36 cellular contexts compared by ENCODE assay signal in genomic region chrX:68892134-68892533, GRCh38.
"Had no signal": no experiment of that assay in that cellular context is flagged by ENCODE, and none has a peak within 500 bp of the region (broad histone marks: within the 10 kb centered on the region; RNA-seq: fewer than 3 reads in every experiment).

No MANE protein-coding gene starts in this region.

- H3K27me3 Mint-ChIP-seq: activated CD4-positive, alpha-beta memory T cell treated with anti-CD3 and anti-CD28 coated beads, Interleukin-2, amount 10 ng/mL, durations not matched to agents 7 days and 5 days; activated CD4-positive, alpha-beta T cell treated with anti-CD3 and anti-CD28 coated beads for 36 hours; activated CD4-positive, alpha-beta T cell treated with anti-CD3 and anti-CD28 coated beads, Interleukin-2, amount 10 ng/mL, durations not matched to agents 7 days and 5 days; activated naive CD4-positive, alpha-beta T cell treated with anti-CD3 and anti-CD28 coated beads, Interleukin-2, amount 50 U/mL, for 24 hours; activated naive CD8-positive, alpha-beta T cell; activated naive CD8-positive, alpha-beta T cell treated with anti-CD3 and anti-CD28 coated beads, Interleukin-2, amount 10 ng/mL, durations not matched to agents 7 days and 5 days; activated naive CD8-positive, alpha-beta T cell treated with anti-CD3 and anti-CD28 coated beads, Interleukin-2, amount 50 U/mL, for 24 hours had no signal

- H3K36me3 Mint-ChIP-seq: activated CD8-positive, alpha-beta memory T cell treated with anti-CD3 and anti-CD28 coated beads, Interleukin-2, amount 10 ng/mL, durations not matched to agents 7 days and 5 days; activated naive CD4-positive, alpha-beta T cell treated with anti-CD3 and anti-CD28 coated beads, Interleukin-2, amount 10 ng/mL, durations not matched to agents 7 days and 5 days; activated naive CD4-positive, alpha-beta T cell treated with anti-CD3 and anti-CD28 coated beads, Interleukin-2, amount 50 U/mL, for 24 hours; activated naive CD8-positive, alpha-beta T cell; activated naive CD8-positive, alpha-beta T cell treated with anti-CD3 and anti-CD28 coated beads, Interleukin-2, amount 10 ng/mL, durations not matched to agents 7 days and 5 days; WTC11 had no signal

- H3K27ac ChIP-seq: ascending aorta, brain microvascular endothelial cell, breast epithelium, WERI-Rb-1 had no signal

- H3K36me3 ChIP-seq: ascending aorta, brain microvascular endothelial cell, breast epithelium, WERI-Rb-1 had no signal

- H3K4me3 ChIP-seq: ascending aorta, breast epithelium had no signal

- H3K9me3 ChIP-seq: ascending aorta, breast epithelium had no signal

- H3K4me3 Mint-ChIP-seq: activated CD4-positive, alpha-beta memory T cell treated with anti-CD3 and anti-CD28 coated beads, Interleukin-2, amount 10 ng/mL, durations not matched to agents 7 days and 5 days; activated CD4-positive, alpha-beta T cell treated with anti-CD3 and anti-CD28 coated beads for 36 hours; activated CD4-positive, alpha-beta T cell treated with anti-CD3 and anti-CD28 coated beads, Interleukin-2, amount 10 ng/mL, durations not matched to agents 7 days and 5 days; activated CD8-positive, alpha-beta memory T cell treated with anti-CD3 and anti-CD28 coated beads, Interleukin-2, amount 10 ng/mL, durations not matched to agents 7 days and 5 days; activated CD8-positive, alpha-beta T cell treated with anti-CD3 and anti-CD28 coated beads, Interleukin-2, amount 10 ng/mL, durations not matched to agents 7 days and 5 days; activated naive CD4-positive, alpha-beta T cell treated with anti-CD3 and anti-CD28 coated beads, Interleukin-2, amount 10 ng/mL, durations not matched to agents 7 days and 5 days; activated naive CD4-positive, alpha-beta T cell treated with anti-CD3 and anti-CD28 coated beads, Interleukin-2, amount 50 U/mL, for 24 hours; activated naive CD8-positive, alpha-beta T cell; activated naive CD8-positive, alpha-beta T cell treated with anti-CD3 and anti-CD28 coated beads, Interleukin-2, amount 10 ng/mL, durations not matched to agents 7 days and 5 days; activated naive CD8-positive, alpha-beta T cell treated with anti-CD3 and anti-CD28 coated beads, Interleukin-2, amount 50 U/mL, for 24 hours; activated T-cell treated with anti-CD3 and anti-CD28 coated beads, Interleukin-2, amount 50 U/mL, for 24 hours; T-helper 1 cell treated with Interleukin-12 subunit alpha and Interleukin-12 subunit beta and Interleukin-4 antibody, amounts not matched to agents 30 μg/mL and 1 μg/mL, for 36 hours; T-helper 2 cell treated with Interferon-gamma antibody and Interleukin-4, amounts not matched to agents 5 μg/mL and 100 μg/mL, for 36 hours; WTC11 had no signal

- H3K4me1 ChIP-seq: breast epithelium had no signal

- H3K9me3 Mint-ChIP-seq: activated CD4-positive, alpha-beta memory T cell treated with anti-CD3 and anti-CD28 coated beads, Interleukin-2, amount 10 ng/mL, durations not matched to agents 7 days and 5 days; activated CD4-positive, alpha-beta T cell treated with anti-CD3 and anti-CD28 coated beads, Interleukin-2, amount 10 ng/mL, durations not matched to agents 7 days and 5 days; activated naive CD4-positive, alpha-beta T cell treated with anti-CD3 and anti-CD28 coated beads, Interleukin-2, amount 10 ng/mL, durations not matched to agents 7 days and 5 days; activated naive CD4-positive, alpha-beta T cell treated with anti-CD3 and anti-CD28 coated beads, Interleukin-2, amount 50 U/mL, for 24 hours; activated naive CD8-positive, alpha-beta T cell treated with anti-CD3 and anti-CD28 coated beads, Interleukin-2, amount 10 ng/mL, durations not matched to agents 7 days and 5 days; activated naive CD8-positive, alpha-beta T cell treated with anti-CD3 and anti-CD28 coated beads, Interleukin-2, amount 50 U/mL, for 24 hours; activated T-cell treated with anti-CD3 and anti-CD28 coated beads, Interleukin-2, amount 50 U/mL, for 24 hours; activated T-helper 2 cell treated with anti-CD3 and anti-CD28 coated beads, Interferon-gamma antibody, Interleukin-2, Interleukin-4, amounts not matched to agents 10 μg/mL and 5 μg/mL and 100 μg/mL, durations not matched to agents 14 hours and 24 hours and 36 hours; T-helper 1 cell treated with Interleukin-12 subunit alpha and Interleukin-12 subunit beta and Interleukin-4 antibody, amounts not matched to agents 30 μg/mL and 1 μg/mL, for 36 hours; T-helper 2 cell treated with Interferon-gamma antibody and Interleukin-4, amounts not matched to agents 5 μg/mL and 100 μg/mL, for 36 hours; WTC11 had no signal

- H3K27ac Mint-ChIP-seq: activated CD4-positive, alpha-beta memory T cell treated with anti-CD3 and anti-CD28 coated beads, Interleukin-2, amount 10 ng/mL, durations not matched to agents 7 days and 5 days; activated CD4-positive, alpha-beta T cell treated with anti-CD3 and anti-CD28 coated beads for 36 hours; activated CD4-positive, alpha-beta T cell treated with anti-CD3 and anti-CD28 coated beads, Interleukin-2, amount 10 ng/mL, durations not matched to agents 7 days and 5 days; activated CD8-positive, alpha-beta memory T cell treated with anti-CD3 and anti-CD28 coated beads, Interleukin-2, amount 10 ng/mL, durations not matched to agents 7 days and 5 days; activated CD8-positive, alpha-beta T cell treated with anti-CD3 and anti-CD28 coated beads, Interleukin-2, amount 10 ng/mL, durations not matched to agents 7 days and 5 days; activated naive CD4-positive, alpha-beta T cell treated with anti-CD3 and anti-CD28 coated beads, Interleukin-2, amount 10 ng/mL, durations not matched to agents 7 days and 5 days; activated naive CD4-positive, alpha-beta T cell treated with anti-CD3 and anti-CD28 coated beads, Interleukin-2, amount 50 U/mL, for 24 hours; activated naive CD8-positive, alpha-beta T cell; activated naive CD8-positive, alpha-beta T cell treated with anti-CD3 and anti-CD28 coated beads, Interleukin-2, amount 10 ng/mL, durations not matched to agents 7 days and 5 days; activated naive CD8-positive, alpha-beta T cell treated with anti-CD3 and anti-CD28 coated beads, Interleukin-2, amount 50 U/mL, for 24 hours; activated T-cell treated with anti-CD3 and anti-CD28 coated beads, Interleukin-2, amount 50 U/mL, for 24 hours; activated T-helper 2 cell treated with anti-CD3 and anti-CD28 coated beads, Interferon-gamma antibody, Interleukin-2, Interleukin-4, amounts not matched to agents 10 μg/mL and 5 μg/mL and 100 μg/mL, durations not matched to agents 14 hours and 24 hours and 36 hours; T-helper 1 cell treated with Interleukin-12 subunit alpha and Interleukin-12 subunit beta and Interleukin-4 antibody, amounts not matched to agents 30 μg/mL and 1 μg/mL, for 36 hours; T-helper 2 cell treated with Interferon-gamma antibody and Interleukin-4, amounts not matched to agents 5 μg/mL and 100 μg/mL, for 36 hours; WTC11 had no signal

- H3K27me3 ChIP-seq: ascending aorta had no signal

- H3K4me1 Mint-ChIP-seq: activated CD8-positive, alpha-beta memory T cell treated with anti-CD3 and anti-CD28 coated beads, Interleukin-2, amount 10 ng/mL, durations not matched to agents 7 days and 5 days; activated naive CD4-positive, alpha-beta T cell treated with anti-CD3 and anti-CD28 coated beads, Interleukin-2, amount 50 U/mL, for 24 hours; activated naive CD8-positive, alpha-beta T cell treated with anti-CD3 and anti-CD28 coated beads, Interleukin-2, amount 10 ng/mL, durations not matched to agents 7 days and 5 days had no signal

- DNase-seq: activated CD4-positive, alpha-beta memory T cell treated with anti-CD3 and anti-CD28 coated beads, Interleukin-2, amount 10 ng/mL, durations not matched to agents 7 days and 5 days; activated CD4-positive, alpha-beta T cell treated with anti-CD3 and anti-CD28 coated beads for 1 hour; activated CD4-positive, alpha-beta T cell treated with anti-CD3 and anti-CD28 coated beads for 36 hours; activated CD4-positive, alpha-beta T cell treated with anti-CD3 and anti-CD28 coated beads for 48 hours; activated CD4-positive, alpha-beta T cell treated with anti-CD3 and anti-CD28 coated beads, Interleukin-2, amount 10 ng/mL, durations not matched to agents 7 days and 5 days; activated CD4-positive, alpha-beta T cell treated with anti-CD3 and anti-CD28 coated beads, Interleukin-2, amount 50 U/mL, for 48 hours; activated CD4-positive, CD25-positive, alpha-beta regulatory T cell; activated CD8-positive, alpha-beta memory T cell treated with anti-CD3 and anti-CD28 coated beads for 24 hours; activated CD8-positive, alpha-beta memory T cell treated with anti-CD3 and anti-CD28 coated beads, Interleukin-2, amount 10 ng/mL, durations not matched to agents 7 days and 5 days; activated CD8-positive, alpha-beta memory T cell treated with anti-CD3 and anti-CD28 coated beads, Interleukin-2, amount 50 U/mL, for 48 hours; activated CD8-positive, alpha-beta T cell treated with anti-CD3 and anti-CD28 coated beads, Interleukin-2, amount 10 ng/mL, durations not matched to agents 7 days and 5 days; activated effector memory CD4-positive, alpha-beta T cell treated with Interleukin-2 at 50 U/mL for 16 hours; activated gamma-delta T cell; activated naive CD4-positive, alpha-beta T cell treated with anti-CD3 and anti-CD28 coated beads, Interleukin-2, amount 10 ng/mL, durations not matched to agents 7 days and 5 days; activated naive CD4-positive, alpha-beta T cell treated with Interleukin-2 at 50 U/mL for 16 hours; activated naive CD8-positive, alpha-beta T cell treated with anti-CD3 and anti-CD28 coated beads, Interleukin-2, amount 10 ng/mL, durations not matched to agents 7 days and 5 days; activated naive CD8-positive, alpha-beta T cell treated with anti-CD3 and anti-CD28 coated beads, Interleukin-2, amount 50 U/mL, for 24 hours; activated T-cell treated with anti-CD3 and anti-CD28 coated beads, Interleukin-2, amount 50 U/mL, for 24 hours; activated T-cell treated with anti-CD3 and anti-CD28 coated beads, Interleukin-2, amount 50 U/mL, for 48 hours; amygdala; anterior cingulate cortex; brain microvascular endothelial cell; central memory CD4-positive, alpha-beta T cell; SW 1271; T-helper 1 cell; T-helper 2 cell; T-helper 9 cell; WERI-Rb-1 had no signal
